In genomic region chr3:176183181-176183580, GRCh38 we compare ENCODE assay signal across 18 cellular contexts.
DNase-seq lines count a peak whose midpoint lies in the region; FAIRE-seq and TF ChIP-seq lines count a peak whose summit lies in the region.
"Had no signal": no experiment of that assay in that cellular context is flagged by ENCODE, and none has a peak within 500 bp of the region (broad histone marks: within the 10 kb centered on the region; RNA-seq: fewer than 3 reads in every experiment).

No MANE protein-coding gene starts in this region.

- H3K79me2 ChIP-seq in MM.1S (ENCODE audit: low read length), result no peaks in the 10 kb centered on the region

- H3K9me3 ChIP-seq in small intestine (ENCODE audit: control insufficient read depth, low read depth) (no peaks in the 10 kb centered on the region), MM.1S (replicated peaks; ENCODE audit: insufficient read depth, low read length) (no peaks in the 10 kb centered on the region)
- H3K9me3 ChIP-seq: BLaER1, Caco-2 had no signal

- no peak overlapping the region for H3K27ac Mint-ChIP-seq in activated CD4-positive, alpha-beta T cell treated with anti-CD3 and anti-CD28 coated beads, Interleukin-2, amount 10 ng/mL, durations not matched to agents 7 days and 5 days
- H3K27ac Mint-ChIP-seq: B cell; CD4-positive, CD25-positive, alpha-beta regulatory T cell; CD8-positive, alpha-beta T cell; GM23338; H9 had no signal

- H3K9me2 ChIP-seq in MM.1S (replicated peaks; ENCODE audit: insufficient read depth, low read length), result no peaks in the 10 kb centered on the region

- H3K4me1 ChIP-seq in small intestine (ENCODE audit: control insufficient read depth in 2 of 2, insufficient read depth in 1 of 2, low read depth in 1 of 2, low read length in 1 of 2), result no peaks in the 10 kb centered on the region
- no peaks in the 10 kb centered on the region for H3K4me1 ChIP-seq in MM.1S (ENCODE audit: low read length)
- H3K4me1 ChIP-seq: BLaER1, Caco-2 had no signal

- H3K36me3 ChIP-seq in small intestine (ENCODE audit: control insufficient read depth in 2 of 2, insufficient read depth in 2 of 2, low read length in 2 of 2) (no peaks in the 10 kb centered on the region), MM.1S (replicated peaks; ENCODE audit: insufficient read depth, low read length) (no peaks in the 10 kb centered on the region)
- H3K36me3 ChIP-seq: BLaER1 had no signal

- no peak overlapping the region for H3K9ac ChIP-seq in MM.1S (ENCODE audit: low read length)
- H3K9ac ChIP-seq: BLaER1 had no signal

- peaks cover 5% of the 10 kb centered on the region for H3K9me3 Mint-ChIP-seq in activated CD4-positive, alpha-beta T cell treated with anti-CD3 and anti-CD28 coated beads, Interleukin-2, amount 10 ng/mL, durations not matched to agents 7 days and 5 days

- H3K27me3 ChIP-seq in small intestine (ENCODE audit: control insufficient read depth in 2 of 2, insufficient read depth in 2 of 2, low read length in 2 of 2) (no peaks in the 10 kb centered on the region), MM.1S (replicated peaks; ENCODE audit: insufficient read depth, low read length) (no peaks in the 10 kb centered on the region)
- H3K27me3 ChIP-seq: BLaER1 had no signal

- no peaks in the 10 kb centered on the region for H3K4me1 Mint-ChIP-seq in activated CD4-positive, alpha-beta T cell treated with anti-CD3 and anti-CD28 coated beads, Interleukin-2, amount 10 ng/mL, durations not matched to agents 7 days and 5 days
- H3K4me1 Mint-ChIP-seq: B cell; CD4-positive, CD25-positive, alpha-beta regulatory T cell; GM23338; H9 had no signal

- no peaks in the 10 kb centered on the region for H3F3A ChIP-seq in MM.1S (ENCODE audit: insufficient read depth, low read length)

- H2AFZ ChIP-seq in MM.1S (ENCODE audit: low read length), result no peak overlapping the region
- H2AFZ ChIP-seq: GM23338 had no signal

- H3K4me3 Mint-ChIP-seq in activated CD4-positive, alpha-beta T cell treated with anti-CD3 and anti-CD28 coated beads, Interleukin-2, amount 10 ng/mL, durations not matched to agents 7 days and 5 days, result no peak overlapping the region
- H3K4me3 Mint-ChIP-seq: B cell; CD4-positive, CD25-positive, alpha-beta regulatory T cell; CD8-positive, alpha-beta T cell; GM23338; H9 had no signal

- DNase-seq in RCC 7860 (ENCODE audit: low spot score) (no peak), small intestine (no peak), MM.1S (no peak)
- DNase-seq in activated CD4-positive, alpha-beta T cell treated with anti-CD3 and anti-CD28 coated beads, Interleukin-2, amount 10 ng/mL, durations not matched to agents 7 days and 5 days, result no peak
- no peak for DNase-seq in stimulated activated CD4-positive, alpha-beta T cell treated with anti-CD3 and anti-CD28 coated beads, Interleukin-4, amount 100 ng/mL, for 4 hours
- DNase-seq: Caco-2; CD4-positive, CD25-positive, alpha-beta regulatory T cell; CD8-positive, alpha-beta T cell; DMS153; DND-41; GDM1; H9 had no signal

- 0 to 54% (median 45%) methylated on average over 1 of the region's 1 CpG for WGBS in small intestine, 3 donors

- no peaks in the 10 kb centered on the region for H3K27me3 Mint-ChIP-seq in activated CD4-positive, alpha-beta T cell treated with anti-CD3 and anti-CD28 coated beads, Interleukin-2, amount 10 ng/mL, durations not matched to agents 7 days and 5 days
- H3K27me3 Mint-ChIP-seq: B cell; CD4-positive, CD25-positive, alpha-beta regulatory T cell had no signal

- H3K27ac ChIP-seq in small intestine (ENCODE audit: low read depth in 1 of 2, low read length in 1 of 2), result no peak overlapping the region
- no peak overlapping the region for H3K27ac ChIP-seq in MM.1S (ENCODE audit: low read length)
- H3K27ac ChIP-seq: BLaER1, C4-2B had no signal

- H3K36me3 Mint-ChIP-seq in activated CD4-positive, alpha-beta T cell treated with anti-CD3 and anti-CD28 coated beads, Interleukin-2, amount 10 ng/mL, durations not matched to agents 7 days and 5 days (ENCODE audit: low read depth), result no peaks in the 10 kb centered on the region
- H3K36me3 Mint-ChIP-seq: CD4-positive, CD25-positive, alpha-beta regulatory T cell; CD8-positive, alpha-beta T cell had no signal

- H4K20me1 ChIP-seq in MM.1S (ENCODE audit: insufficient read depth, low read length), result no peaks in the 10 kb centered on the region
- H4K20me1 ChIP-seq: BLaER1 had no signal

- POLR2A ChIA-PET in activated CD4-positive, alpha-beta T cell treated with anti-CD3 and anti-CD28 coated beads, Interleukin-2, amount 10 ng/mL, durations not matched to agents 7 days and 5 days (lab: Charles Lee), result no interaction called here

- H3K4me3 ChIP-seq in small intestine (ENCODE audit: low read depth in 1 of 2, low read length in 2 of 2) (no peak overlapping the region), MM.1S (ENCODE audit: low read length) (no peak overlapping the region)
- H3K4me3 ChIP-seq: BLaER1, GM12878, GM23338 had no signal

- H3K4me2 ChIP-seq in MM.1S (ENCODE audit: low read depth, low read length), result no peak overlapping the region
- H3K4me2 ChIP-seq: BLaER1, GM23338 had no signal

- peak; percentile 28 for FAIRE-seq in RCC 7860 (lab: Jason Lieb, UNC)
- peak; percentile 86 for FAIRE-seq in colon (lab: Jason Lieb, UNC)
- FAIRE-seq in small intestine (lab: Jason Lieb, UNC), result peak; percentile 68
- FAIRE-seq: GM12878 had no signal

- no peak for TF ChIP-seq CTCF in MM.1S (IDR thresholded peaks at IDR 0.05; ENCODE audit: low read length)

- CTCF ChIA-PET in activated CD4-positive, alpha-beta T cell treated with anti-CD3 and anti-CD28 coated beads, Interleukin-2, amount 10 ng/mL, durations not matched to agents 7 days and 5 days (lab: Charles Lee), result no interaction called here
